Comparison of ENCODE assay signal across 26 cellular contexts in genomic region chr12:120793357-120793756, GRCh38.
"Had no signal": no experiment of that assay in that cellular context is flagged by ENCODE, and none has a peak within 500 bp of the region (broad histone marks: within the 10 kb centered on the region; RNA-seq: fewer than 3 reads in every experiment).

No MANE protein-coding gene starts in this region.

- H3K4me3 ChIP-seq: pancreas, prostate gland, right atrium auricular region, right lobe of liver, sigmoid colon, stomach, thoracic aorta, thyroid gland, tibial nerve, upper lobe of left lung, vagina had no signal

- ATAC-seq: natural killer cell treated with Interleukin-12 subunit alpha and Interleukin-12 subunit beta and Interleukin-15 and Interleukin-18, amount 100 ng/mL, for 72 hours; pancreas; right lobe of liver; stimulated activated effector memory CD8-positive, alpha-beta T cell treated with anti-CD3 and anti-CD28 coated beads, Interleukin-12 subunit alpha, Interleukin-12 subunit beta, amount 100 ng/mL, for 72 hours; stimulated activated naive B cell treated with anti-CD40 and anti-IgM and Interleukin-4, amounts not matched to agents 10 μg/mL and 1 μg/mL and 100 μg/mL, for 72 hours had no signal

- H3K27me3 Mint-ChIP-seq: natural killer cell treated with Interleukin-12 subunit alpha and Interleukin-12 subunit beta and Interleukin-15 and Interleukin-18, amount 100 ng/mL, for 72 hours; stimulated activated naive B cell treated with anti-CD40 and anti-IgM and Interleukin-4, amounts not matched to agents 10 μg/mL and 1 μg/mL and 100 μg/mL, for 72 hours; stimulated activated naive CD8-positive, alpha-beta T cell treated with anti-CD3 and anti-CD28 coated beads, Interleukin-15, Interleukin-2, amounts not matched to agents 100 ng/mL and 50 ng/mL, for 24 hours had no signal

- H3K27ac Mint-ChIP-seq: nephron progenitor cell had no signal

- H3K4me1 Mint-ChIP-seq: nephron progenitor cell had no signal

- H3K36me3 ChIP-seq: pancreas, prostate gland, right atrium auricular region, sigmoid colon, thyroid gland, vagina had no signal

- H3K27ac ChIP-seq: neutrophil, pancreas, prostate gland, right atrium auricular region, right lobe of liver, sigmoid colon, stomach, thoracic aorta, thyroid gland, tibial nerve, upper lobe of left lung, vagina had no signal

- H3K9me3 ChIP-seq: neutrophil, pancreas, prostate gland, right lobe of liver, sigmoid colon, thyroid gland, vagina had no signal

- DNase-seq: nephron progenitor cell; nucleus accumbens; pancreas; retina; right lobe of liver; sigmoid colon; small intestine; stimulated activated CD4-positive, alpha-beta T cell treated with anti-CD3 and anti-CD28 coated beads, Interleukin-15, amount 100 ng/mL, for 24 hours; stimulated activated CD4-positive, alpha-beta T cell treated with anti-CD3 and anti-CD28 coated beads, Interleukin-2, amount 100 ng/mL, for 24 hours; stimulated activated CD4-positive, alpha-beta T cell treated with anti-CD3 and anti-CD28 coated beads, Interleukin-2, amount 100 ng/mL, for 48 hours; stimulated activated CD4-positive, alpha-beta T cell treated with anti-CD3 and anti-CD28 coated beads, Interleukin-4, amount 100 ng/mL, for 24 hours; stimulated activated naive B cell treated with anti-CD40 and anti-IgM and Interleukin-4, amounts not matched to agents 10 μg/mL and 1 μg/mL and 100 μg/mL, for 72 hours; stimulated activated naive CD4-positive, alpha-beta T cell treated with Interleukin-2 at 50 U/mL for 16 hours; stomach; thyroid gland; upper lobe of left lung had no signal

- H3K4me3 Mint-ChIP-seq: natural killer cell treated with Interleukin-12 subunit alpha and Interleukin-12 subunit beta and Interleukin-15 and Interleukin-18, amount 100 ng/mL, for 72 hours; nephron progenitor cell; neural crest cell; stimulated activated effector memory CD8-positive, alpha-beta T cell treated with anti-CD3 and anti-CD28 coated beads, Interleukin-12 subunit alpha, Interleukin-12 subunit beta, amount 100 ng/mL, for 72 hours; stimulated activated naive B cell treated with anti-CD40 and anti-IgM and Interleukin-4, amounts not matched to agents 10 μg/mL and 1 μg/mL and 100 μg/mL, for 72 hours; stimulated activated naive CD8-positive, alpha-beta T cell treated with anti-CD3 and anti-CD28 coated beads, Interleukin-15, Interleukin-2, amounts not matched to agents 100 ng/mL and 50 ng/mL, for 24 hours had no signal

- H3K4me1 ChIP-seq: pancreas, prostate gland, right lobe of liver, sigmoid colon, stomach had no signal

- H3K27me3 ChIP-seq: neutrophil, pancreas, right atrium auricular region, right lobe of liver, sigmoid colon, stomach, thyroid gland, tibial nerve, upper lobe of left lung, vagina had no signal
